In the genomic region with DNA sequence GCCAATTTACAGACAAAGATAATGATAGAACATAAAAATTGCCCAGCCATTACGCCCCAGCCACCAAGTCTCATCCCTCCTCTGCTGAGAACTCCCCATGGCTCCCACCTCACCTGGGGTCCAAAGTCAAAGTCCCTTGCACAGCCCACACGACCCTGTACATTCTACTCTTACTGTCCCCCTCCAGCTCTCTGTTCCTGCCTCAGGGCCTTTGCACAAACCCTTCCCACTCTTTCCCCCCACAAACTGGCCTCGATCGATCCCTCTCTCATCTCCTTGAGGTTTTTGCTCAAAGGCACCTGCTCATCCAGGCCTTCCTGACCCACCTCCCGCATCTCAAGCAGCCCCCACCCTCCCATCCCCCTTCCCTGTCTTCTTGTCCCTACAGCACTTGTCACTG, we compare ENCODE assay signal across 9 cellular contexts. TPM values are rescaled to one million over a fixed set of nuclear protein-coding genes. Genes with fewer than 3 reads are reported as not detected.
A peak's percentile ranks its signal among the peaks of the same experiment; 100 is the strongest.
DNase-seq lines count a peak whose midpoint lies in the region; ATAC-seq and TF ChIP-seq lines count a peak whose summit lies in the region.
"Had no signal": no experiment of that assay in that cellular context is flagged by ENCODE, and none has a peak within 500 bp of the region (broad histone marks: within the 10 kb centered on the region; RNA-seq: fewer than 3 reads in every experiment).

No MANE protein-coding gene starts in this region.

- no peaks in the 10 kb centered on the region for H3K9me3 Mint-ChIP-seq in activated T-cell treated with anti-CD3 and anti-CD28 coated beads, Interleukin-2, amount 50 U/mL, for 72 hours
- H3K9me3 Mint-ChIP-seq in activated naive CD8-positive, alpha-beta T cell (ENCODE audit: low read depth): no peaks in the 10 kb centered on the region

- intact Hi-C loops in tibial artery (cut with DNase I; ENCODE audit: low total_unique reads): no loop called here

- WGBS in lung, 2 donors: 73 to 86% methylated on average over 5 of the region's 5 CpGs

- no peak for DNase-seq in activated T-cell treated with anti-CD3 and anti-CD28 coated beads, Interleukin-2, amount 50 U/mL, for 72 hours
- DNase-seq in activated T-cell treated with anti-CD3 and anti-CD28 coated beads for 4 hours (no peak), lung (ENCODE audit: low spot score) (no peak), tibial artery (no peak), A172 (ENCODE audit: low spot score) (no peak), NOMO-1 treated with DMSO at 0.1 percent for 48 hours (lab: John Stamatoyannopoulos, UW; ENCODE audit: unreplicated experiment) (no peak), NCI-H2227 (lab: John Stamatoyannopoulos, UW; ENCODE audit: unreplicated experiment) (no peak)
- DNase-seq: NCI-H226 had no signal

- peak overlapping the region; percentile 14 to 53 for H3K4me3 Mint-ChIP-seq in activated T-cell treated with anti-CD3 and anti-CD28 coated beads, Interleukin-2, amount 50 U/mL, for 72 hours
- peak overlapping the region; percentile 78 for H3K4me3 Mint-ChIP-seq in activated naive CD8-positive, alpha-beta T cell

- peak overlapping the region in 1 of 2 donors; percentile 71 for H3K27ac ChIP-seq in lung (ENCODE audit: low read depth in 1 of 2, low read length in 1 of 2)
- H3K27ac ChIP-seq in tibial artery: peak overlapping the region; percentile 81 to 91

- peaks cover 0 to 2% of the 10 kb centered on the region in 2 donors for H3K36me3 Mint-ChIP-seq in activated T-cell treated with anti-CD3 and anti-CD28 coated beads, Interleukin-2, amount 50 U/mL, for 72 hours (ENCODE audit: insufficient read depth in 2 of 2)
- no peaks in the 10 kb centered on the region for H3K36me3 Mint-ChIP-seq in activated naive CD8-positive, alpha-beta T cell

- no peak for ATAC-seq in activated T-cell treated with anti-CD3 and anti-CD28 coated beads, Interleukin-2, amount 50 U/mL, for 72 hours (replicated peaks in 1 of 2)
- ATAC-seq in lung (ENCODE audit: insufficient read depth, low FRiP score): no peak

- H3K4me3 ChIP-seq in lung (peak overlapping the region; percentile 89), tibial artery (peak overlapping the region; percentile 96 to 99)

- H3K27me3 Mint-ChIP-seq in activated T-cell treated with anti-CD3 and anti-CD28 coated beads, Interleukin-2, amount 50 U/mL, for 72 hours (ENCODE audit: low read depth): peaks cover 27% of the 10 kb centered on the region
- peaks cover 16% of the 10 kb centered on the region for H3K27me3 Mint-ChIP-seq in activated naive CD8-positive, alpha-beta T cell

- TF ChIP-seq CTCF in lung (IDR thresholded peaks at IDR 0.05; ENCODE audit: control extremely low read depth, extremely low read depth) (no peak), tibial artery (IDR thresholded peaks at IDR 0.05) (no peak)

- H3K4me1 ChIP-seq in lung (ENCODE audit: control insufficient read depth in 2 of 2, insufficient read depth in 2 of 2, low read length in 2 of 2) (peaks cover 3 to 24% of the 10 kb centered on the region in 2 donors), tibial artery (peaks cover 0 to 16% (median 9%) of the 10 kb centered on the region in 4 donors)

- H3K27me3 ChIP-seq in lung (ENCODE audit: control insufficient read depth, insufficient read depth) (no peaks in the 10 kb centered on the region), tibial artery (no peaks in the 10 kb centered on the region)

- no peak overlapping the region for H3K27ac Mint-ChIP-seq in activated T-cell treated with anti-CD3 and anti-CD28 coated beads, Interleukin-2, amount 50 U/mL, for 72 hours
- no peak overlapping the region for H3K27ac Mint-ChIP-seq in activated naive CD8-positive, alpha-beta T cell

- H3K9me3 ChIP-seq in lung (ENCODE audit: control insufficient read depth in 2 of 2, insufficient read depth in 1 of 2, low read length in 1 of 2): no peaks in the 10 kb centered on the region
- H3K9me3 ChIP-seq in tibial artery: no peaks in the 10 kb centered on the region

- no peaks in the 10 kb centered on the region for H3K4me1 Mint-ChIP-seq in activated T-cell treated with anti-CD3 and anti-CD28 coated beads, Interleukin-2, amount 50 U/mL, for 72 hours (ENCODE audit: low read depth)
- peaks cover 5% of the 10 kb centered on the region for H3K4me1 Mint-ChIP-seq in activated naive CD8-positive, alpha-beta T cell (ENCODE audit: low read depth)

- H3K36me3 ChIP-seq in lung (ENCODE audit: control insufficient read depth in 2 of 2, insufficient read depth in 2 of 2, low read length in 2 of 2) (no peaks in the 10 kb centered on the region), tibial artery (no peaks in the 10 kb centered on the region)

RNA-seq across cellular contexts. Expression of a gene that starts 1.3 kb away (rescaled TPM):
- 1 to 10 TPM; 8.4 to 9.1 TPM for total RNA-seq in activated T-cell treated with anti-CD3 and anti-CD28 coated beads, Interleukin-2, amount 50 U/mL, for 72 hours
- total RNA-seq in lung: 100 to 1,000 TPM in 1 of 2 donors, 10 to 100 TPM in 1; 60.2 to 129 TPM
- 10 to 100 TPM; 38.6 to 87.3 TPM for polyA plus RNA-seq in lung
- 3.8 and 4.4 TPM in 2 replicates for total RNA-seq in A172 (2014; rRNA removed; shearing (Covaris generic))

RNA-seq across cellular contexts. Expression of a gene that starts 21.6 kb away (rescaled TPM):
- not detected for total RNA-seq in activated T-cell treated with anti-CD3 and anti-CD28 coated beads, Interleukin-2, amount 50 U/mL, for 72 hours
- total RNA-seq in lung: not detected
- polyA plus RNA-seq in lung: 1 to 10 TPM in 1 of 2 donors, under 1 TPM in 1; 0.19 to 1.0 TPM
- total RNA-seq in A172 (2014; rRNA removed; shearing (Covaris generic)): not detected in 2 replicates

RNA-seq across cellular contexts. Expression of a gene that starts 35.0 kb away (rescaled TPM):
- not detected for total RNA-seq in activated T-cell treated with anti-CD3 and anti-CD28 coated beads, Interleukin-2, amount 50 U/mL, for 72 hours
- not detected for total RNA-seq in lung
- not detected for polyA plus RNA-seq in lung
- not detected in 2 replicates for total RNA-seq in A172 (2014; rRNA removed; shearing (Covaris generic))

Comparison
In these comparisons a context has a peak if more than half of its experiments do, and no peak if none do; other contexts are left out.
1. RNA of a gene that starts 1.3 kb away (total RNA-seq): 60.2 to 129 TPM in lung; 8.4 to 9.1 TPM in activated T-cell treated with anti-CD3 and anti-CD28 coated beads, Interleukin-2, amount 50 U/mL, for 72 hours and 3.8 to 4.4 TPM in A172; every median in the first group is over 4 times any median in the second.